Comparison of ENCODE assay signal across 8 cellular contexts in the genomic region with DNA sequence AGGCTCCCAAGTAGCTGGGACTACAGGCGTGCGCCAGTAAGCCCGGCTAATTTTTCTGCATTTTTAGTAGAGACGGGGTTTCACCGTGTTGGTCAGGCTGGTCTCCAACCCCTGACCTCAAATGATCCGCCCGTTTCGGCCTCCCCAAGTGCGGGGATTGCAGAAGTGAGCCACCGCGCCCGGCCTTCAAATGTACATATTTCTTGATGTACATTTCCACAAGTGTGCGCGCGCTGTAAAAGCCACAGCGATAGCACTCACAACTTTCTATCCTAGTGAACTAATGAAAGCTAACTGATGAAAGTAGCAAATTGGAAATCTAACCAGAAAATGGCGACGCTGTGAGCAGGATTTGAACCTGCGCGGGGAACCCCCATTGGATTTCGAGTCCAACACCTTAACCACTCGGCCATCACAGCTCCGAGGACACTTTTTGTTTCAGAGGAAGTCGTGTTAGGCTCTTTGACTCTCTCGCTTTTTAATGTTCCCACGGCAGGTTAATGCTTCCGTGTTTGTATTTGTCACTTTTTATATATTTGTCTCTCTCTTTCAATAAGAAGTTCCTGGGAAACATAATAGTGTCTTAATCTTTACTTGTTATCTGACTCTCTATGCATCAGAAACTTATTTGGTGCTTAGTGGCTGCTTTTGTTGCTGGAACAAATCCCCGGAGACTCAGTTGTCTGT.
A peak's percentile ranks its signal among the peaks of the same experiment; 100 is the strongest.
DNase-seq lines count a peak whose midpoint lies in the region; ATAC-seq, FAIRE-seq and TF ChIP-seq lines count a peak whose summit lies in the region.

No MANE protein-coding gene starts in this region.

- TF ChIP-seq CTCF in A549 (IDR thresholded peaks at IDR 0.05): no peak
- no peak for TF ChIP-seq CTCF in keratinocyte (optimal IDR thresholded peaks at IDR 0.05 in 1 of 3, IDR thresholded peaks at IDR 0.05 in 1 of 3, conservative IDR thresholded peaks at IDR 0.05 in 1 of 3; ENCODE audit: extremely low read depth in 1 of 3, insufficient read depth in 2 of 3, low read length in 3 of 3)

- peak overlapping the region in 1 of 2 donors; percentile 86 for H3K27ac Mint-ChIP-seq in activated naive CD4-positive, alpha-beta T cell treated with anti-CD3 and anti-CD28 coated beads, Interleukin-2, amount 50 U/mL, for 72 hours

- H3K36me3 Mint-ChIP-seq in activated naive CD4-positive, alpha-beta T cell treated with anti-CD3 and anti-CD28 coated beads, Interleukin-2, amount 50 U/mL, for 72 hours: peaks cover 5 to 36% of the 10 kb centered on the region in 2 donors

- intact Hi-C loops in sciatic nerve (cut with DNase I) (no loop called here), posterior vena cava (cut with DNase I) (no loop called here)

- dilution Hi-C loops in keratinocyte (cut with MboI; ENCODE audit: extremely low pct_ligation_motif_present, low sequenced_read_pairs): no loop called here

- CTCF ChIA-PET in A549 (lab: Yijun Ruan, JAX): interaction anchor here (0.6 to 1.5 kb wide), 4 partner anchors 14 to 223 kb away, joined by 3 to 4 read pairs (median 3); no protein-coding TSS in a partner anchor

- FAIRE-seq in A549 (lab: Jason Lieb, UNC) (no peak), GM12892 (lab: Jason Lieb, UNC) (peak; percentile 89), keratinocyte (lab: Jason Lieb, UNC) (peak; percentile 56)

- 2% methylated on average over 28 of the region's 28 CpGs for WGBS in A549 (ENCODE audit: missing lambda C conversion rate)

- no peaks in the 10 kb centered on the region for H4K20me1 ChIP-seq in keratinocyte (ENCODE audit: control insufficient read depth, extremely low read depth, insufficient read depth, low read length)

- no peak for TF ChIP-seq RAD21 in A549 (conservative IDR thresholded peaks at IDR 0.05 in 1 of 2, IDR thresholded peaks at IDR 0.05 in 1 of 2)

- DNase-seq in A549 (ENCODE audit: low read depth in 1 of 2, low spot score in 1 of 2) (peak in 1 of 2 experiments; percentile 95), GM12892 (ENCODE audit: insufficient read length) (no peak), NCI-H2227 treated with DMSO at 0.1 percent for 48 hours (lab: John Stamatoyannopoulos, UW) (peak; percentile 79), keratinocyte (ENCODE audit: low read depth, low spot score) (peak; percentile 58), sciatic nerve (ENCODE audit: low spot score) (no peak), posterior vena cava (ENCODE audit: low spot score) (no peak)
- peak in 1 of 2 donors; percentile 61 for DNase-seq in activated naive CD4-positive, alpha-beta T cell treated with anti-CD3 and anti-CD28 coated beads, Interleukin-2, amount 50 U/mL, for 72 hours (ENCODE audit: low spot score in 2 of 2)

- H3K4me2 ChIP-seq in A549 (peak overlapping the region; percentile 84), keratinocyte (ENCODE audit: control insufficient read depth, extremely low read depth, insufficient read depth, low read depth, low read length) (peak overlapping the region; percentile 91)

- no peak for TF ChIP-seq POLR2A in A549 (IDR thresholded peaks at IDR 0.05; ENCODE audit: low read length)
- TF ChIP-seq POLR2A in GM12892 (IDR thresholded peaks at IDR 0.05; ENCODE audit: low read depth, low read length): no peak

- no peaks in the 10 kb centered on the region for H3K79me2 ChIP-seq in keratinocyte (ENCODE audit: control insufficient read depth, insufficient read depth, low read length)

- no peak for TF ChIP-seq EP300 in A549 (IDR thresholded peaks at IDR 0.05)

- H3K4me3 ChIP-seq in A549 (peak overlapping the region; percentile 60), keratinocyte (ENCODE audit: control insufficient read depth in 2 of 3, extremely low read depth in 1 of 3, insufficient read depth in 2 of 3, low read depth in 1 of 3, low read length in 3 of 3) (peak overlapping the region; percentile 27 to 67 (median 48))

- H3K4me1 ChIP-seq in A549: peaks cover 15% of the 10 kb centered on the region
- H3K4me1 ChIP-seq in keratinocyte (ENCODE audit: control insufficient read depth, extremely low read depth, insufficient read depth, low read length): peaks cover 22% of the 10 kb centered on the region

- ATAC-seq in A549: peak; percentile 77 to 82
- ATAC-seq in HG02759 (IDR thresholded peaks at IDR 0.05; ENCODE audit: unreplicated experiment): peak; percentile 60
- ATAC-seq in activated naive CD4-positive, alpha-beta T cell treated with anti-CD3 and anti-CD28 coated beads, Interleukin-2, amount 50 U/mL, for 72 hours: peak; percentile 70 to 82
- ATAC-seq in sciatic nerve: no peak

- no peaks in the 10 kb centered on the region for H3K9me3 ChIP-seq in A549
- H3K9me3 ChIP-seq in keratinocyte (ENCODE audit: control insufficient read depth, low read depth, low read length): no peaks in the 10 kb centered on the region

- H3K9ac ChIP-seq in keratinocyte (ENCODE audit: control insufficient read depth, extremely low read depth, insufficient read depth, low read length): peak overlapping the region; percentile 2

- H3K27ac ChIP-seq in A549 (peak overlapping the region; percentile 63 to 80), keratinocyte (ENCODE audit: control insufficient read depth, insufficient read depth, low read length) (peak overlapping the region; percentile 4)

- no peaks in the 10 kb centered on the region for H3K27me3 ChIP-seq in keratinocyte (ENCODE audit: control insufficient read depth, extremely low read depth, insufficient read depth, low read length)

- no peaks in the 10 kb centered on the region for H3K9me1 ChIP-seq in keratinocyte (ENCODE audit: control insufficient read depth, extremely low read depth, insufficient read depth, low read length)

- H3K36me3 ChIP-seq in keratinocyte (ENCODE audit: control insufficient read depth in 2 of 2, extremely low read depth in 1 of 2, insufficient read depth in 2 of 2, low read length in 2 of 2): no peaks in the 10 kb centered on the region

- peaks cover 4 to 9% of the 10 kb centered on the region in 2 donors for H3K9me3 Mint-ChIP-seq in activated naive CD4-positive, alpha-beta T cell treated with anti-CD3 and anti-CD28 coated beads, Interleukin-2, amount 50 U/mL, for 72 hours

- H2AFZ ChIP-seq in keratinocyte (ENCODE audit: control insufficient read depth, low read length): peak overlapping the region; percentile 24

- POLR2A ChIA-PET in A549 (lab: Yijun Ruan, JAX): interaction anchor here (0.6 to 1.5 kb wide), 5 partner anchors 9 to 540 kb away, joined by 3 to 4 read pairs (median 4); a partner anchor contains a TSS

TF ChIP-seq in A549, 52 proteins besides CTCF, POLR2A, EP300 and RAD21 (continues in another document):
- TF ChIP-seq SREBF2 (IDR thresholded peaks at IDR 0.05) (peak; percentile 54), RARB (CRISPR knock-in tag; IDR thresholded peaks at IDR 0.05) (peak; percentile 61; the same call in 1 of the 2 replicates), KDM1A (IDR thresholded peaks at IDR 0.05; ENCODE audit: low read depth) (no peak), TP53 (CRISPR knock-in tag; IDR thresholded peaks at IDR 0.05) (peak; percentile 74; the same call in 1 of the 2 replicates), FOSL2 (IDR thresholded peaks at IDR 0.05) (no peak), FOSL2 (CRISPR knock-in tag; IDR thresholded peaks at IDR 0.05) (no peak), NR3C1 (IDR thresholded peaks at IDR 0.05) (no peak), MAZ (IDR thresholded peaks at IDR 0.05; ENCODE audit: borderline replicate concordance, low read depth, low read length) (no peak), FOSB (CRISPR knock-in tag; IDR thresholded peaks at IDR 0.05) (no peak), TFCP2L1 (CRISPR knock-in tag; IDR thresholded peaks at IDR 0.05) (peak; percentile 68; the same call in 1 of the 2 replicates), HOXB5 (CRISPR knock-in tag; IDR thresholded peaks at IDR 0.05) (no peak), JUN (IDR thresholded peaks at IDR 0.05) (peak in 1 of 2 experiments; percentile 67; a peak in 2 of 5 replicates), SMC3 (IDR thresholded peaks at IDR 0.05) (no peak), CBX2 (IDR thresholded peaks at IDR 0.05; ENCODE audit: borderline replicate concordance, low read depth) (no peak), EHF (CRISPR knock-in tag; IDR thresholded peaks at IDR 0.05) (no peak), PHF8 (IDR thresholded peaks at IDR 0.05; ENCODE audit: borderline replicate concordance, low read depth) (no peak), GATA3 (IDR thresholded peaks at IDR 0.05; ENCODE audit: borderline replicate concordance) (no peak), HEYL (CRISPR knock-in tag; IDR thresholded peaks at IDR 0.05) (no peak), CHD4 (IDR thresholded peaks at IDR 0.05; ENCODE audit: borderline replicate concordance) (no peak), NPAS2 (CRISPR knock-in tag; IDR thresholded peaks at IDR 0.05; ENCODE audit: borderline replicate concordance) (no peak), POLR2AphosphoS2 (conservative IDR thresholded peaks at IDR 0.05; ENCODE audit: low read length) (no peak)
- TF ChIP-seq, protein P1, sequence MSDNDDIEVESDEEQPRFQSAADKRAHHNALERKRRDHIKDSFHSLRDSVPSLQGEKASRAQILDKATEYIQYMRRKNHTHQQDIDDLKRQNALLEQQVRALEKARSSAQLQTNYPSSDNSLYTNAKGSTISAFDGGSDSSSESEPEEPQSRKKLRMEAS (IDR thresholded peaks at IDR 0.05): peak; percentile 70
- TF ChIP-seq, protein P2, sequence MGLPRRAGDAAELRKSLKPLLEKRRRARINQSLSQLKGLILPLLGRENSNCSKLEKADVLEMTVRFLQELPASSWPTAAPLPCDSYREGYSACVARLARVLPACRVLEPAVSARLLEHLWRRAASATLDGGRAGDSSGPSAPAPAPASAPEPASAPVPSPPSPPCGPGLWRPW (IDR thresholded peaks at IDR 0.05): no peak
- TF ChIP-seq, protein P3, sequence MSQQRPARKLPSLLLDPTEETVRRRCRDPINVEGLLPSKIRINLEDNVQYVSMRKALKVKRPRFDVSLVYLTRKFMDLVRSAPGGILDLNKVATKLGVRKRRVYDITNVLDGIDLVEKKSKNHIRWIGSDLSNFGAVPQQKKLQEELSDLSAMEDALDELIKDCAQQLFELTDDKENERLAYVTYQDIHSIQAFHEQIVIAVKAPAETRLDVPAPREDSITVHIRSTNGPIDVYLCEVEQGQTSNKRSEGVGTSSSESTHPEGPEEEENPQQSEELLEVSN (IDR thresholded peaks at IDR 0.05; ENCODE audit: borderline replicate concordance, low read depth): no peak

Comparison
In these comparisons a context has a peak if more than half of its experiments do, and no peak if none do; other contexts are left out.
1. DNase-seq: peak in NCI-H2227 treated with DMSO at 0.1 percent for 48 hours (single experiment) and keratinocyte (single experiment); none in GM12892 (single experiment), sciatic nerve (single experiment) and posterior vena cava (single experiment).